Comparison of ENCODE assay signal across 18 cellular contexts in the genomic region with DNA sequence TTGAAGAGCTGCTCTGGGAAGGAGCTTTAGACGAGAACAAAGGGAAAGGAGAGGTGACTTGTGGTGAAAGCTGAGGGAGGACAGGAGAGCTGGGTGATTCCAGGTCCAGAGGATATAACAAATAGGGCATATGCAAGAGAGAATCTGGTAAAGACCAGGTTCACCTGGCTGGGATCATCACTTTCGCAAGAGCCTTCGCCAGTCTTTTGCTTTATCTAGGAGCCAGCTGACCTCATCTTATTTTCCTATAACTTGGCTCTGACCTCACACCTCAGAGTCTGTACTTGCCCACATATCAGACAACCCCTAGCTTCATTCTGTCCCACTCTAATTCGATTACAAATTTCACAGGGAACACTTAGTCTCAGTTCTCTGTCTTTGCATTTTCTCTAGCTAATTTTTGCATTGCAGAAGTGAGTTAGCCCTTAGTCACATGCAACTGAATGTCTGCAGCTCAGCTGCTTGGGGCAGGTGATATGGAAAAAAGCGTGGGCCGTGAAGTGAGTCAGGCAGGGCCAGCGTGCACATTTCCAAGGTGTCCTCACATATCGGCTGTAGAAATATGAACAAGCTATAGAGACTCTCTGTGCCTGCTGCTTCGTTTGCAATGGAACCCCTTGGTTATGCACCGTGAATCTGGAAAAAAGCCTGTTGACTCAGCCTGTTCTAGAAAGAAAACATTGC. TPM values are rescaled to one million over a fixed set of nuclear protein-coding genes. Genes with fewer than 3 reads are reported as not detected.
DNase-seq lines count a peak whose midpoint lies in the region; ATAC-seq and TF ChIP-seq lines count a peak whose summit lies in the region.
"Had no signal": no experiment of that assay in that cellular context is flagged by ENCODE, and none has a peak within 500 bp of the region (broad histone marks: within the 10 kb centered on the region; RNA-seq: fewer than 3 reads in every experiment).

No MANE protein-coding gene starts in this region.

- peak overlapping the region; percentile 49 for H3K4me3 Mint-ChIP-seq in MCF 10A (ENCODE audit: unreplicated experiment)
- H3K4me3 Mint-ChIP-seq: stimulated activated memory B cell treated with anti-CD40 and anti-IgM and Interleukin-4, amounts not matched to agents 10 μg/mL and 1 μg/mL and 100 μg/mL, for 72 hours; T-helper 1 cell treated with Interleukin-12 subunit alpha and Interleukin-12 subunit beta and Interleukin-4 antibody, amounts not matched to agents 30 μg/mL and 1 μg/mL, for 36 hours had no signal

- peak; percentile 79 for ATAC-seq in esophagus mucosa
- ATAC-seq in GM21390 (IDR thresholded peaks at IDR 0.05; ENCODE audit: unreplicated experiment): no peak
- no peak for ATAC-seq in GM18873 (IDR thresholded peaks at IDR 0.05; ENCODE audit: low FRiP score, unreplicated experiment)
- ATAC-seq in HG03521 (IDR thresholded peaks at IDR 0.05; ENCODE audit: unreplicated experiment): no peak
- ATAC-seq: stimulated activated memory B cell treated with anti-CD40 and anti-IgM and Interleukin-4, amounts not matched to agents 10 μg/mL and 1 μg/mL and 100 μg/mL, for 72 hours had no signal

- no peaks in the 10 kb centered on the region for H3K4me1 ChIP-seq in breast epithelium
- no peaks in the 10 kb centered on the region for H3K4me1 ChIP-seq in thymus (ENCODE audit: control insufficient read depth, insufficient read depth, low read length)
- H3K4me1 ChIP-seq: left ventricle myocardium inferior had no signal

- DNase-seq in MCF 10A (ENCODE audit: unreplicated experiment) (peak; percentile 90), breast epithelium (ENCODE audit: low spot score in 2 of 2) (no peak), RWPE1 (ENCODE audit: low spot score) (peak; percentile 82)
- DNase-seq: activated CD8-positive, alpha-beta memory T cell treated with anti-CD3 and anti-CD28 coated beads, Interleukin-2, amount 50 U/mL, for 48 hours; activated naive CD4-positive, alpha-beta T cell treated with Interleukin-2 at 50 U/mL for 16 hours; DMS79 treated with DMSO at 0.1 percent for 48 hours; Karpas-422; left ventricle myocardium inferior; NCI-H1436; ovary had no signal

- TF ChIP-seq CTCF in MCF 10A (IDR thresholded peaks at IDR 0.05; ENCODE audit: unreplicated experiment) (no peak), breast epithelium (IDR thresholded peaks at IDR 0.05) (no peak), RWPE1 (conservative IDR thresholded peaks at IDR 0.05; ENCODE audit: low read depth) (no peak)

- H3K36me3 Mint-ChIP-seq in MCF 10A (ENCODE audit: insufficient read depth, unreplicated experiment): no peaks in the 10 kb centered on the region
- H3K36me3 Mint-ChIP-seq: stimulated activated memory B cell treated with anti-CD40 and anti-IgM and Interleukin-4, amounts not matched to agents 10 μg/mL and 1 μg/mL and 100 μg/mL, for 72 hours had no signal

- POLR2A ChIA-PET in MCF 10A (lab: Yijun Ruan, JAX) (interaction anchor here (0.8 to 3.5 kb wide), 23 partner anchors 9 to 272 kb away, joined by 3 to 45 read pairs (median 6); a partner anchor contains a TSS), RWPE1 (lab: Yijun Ruan, JAX; ENCODE audit: low non-redundant PET) (no interaction called here)

- intact Hi-C loops in MCF 10A (cut with micrococcal nuclease): loop anchor here (2.0 kb wide), 1 partner anchor 43 kb away; no protein-coding TSS in a partner anchor
- intact Hi-C loops in breast epithelium (cut with DNase I; ENCODE audit: low total_unique reads): no loop called here

- no peaks in the 10 kb centered on the region for H3K9me3 ChIP-seq in breast epithelium
- H3K9me3 ChIP-seq in thymus (ENCODE audit: control insufficient read depth): no peaks in the 10 kb centered on the region
- H3K9me3 ChIP-seq: left ventricle myocardium inferior, ovary had no signal

- no peaks in the 10 kb centered on the region for H3K9me3 Mint-ChIP-seq in MCF 10A (ENCODE audit: unreplicated experiment)
- H3K9me3 Mint-ChIP-seq: stimulated activated memory B cell treated with anti-CD40 and anti-IgM and Interleukin-4, amounts not matched to agents 10 μg/mL and 1 μg/mL and 100 μg/mL, for 72 hours; T-helper 1 cell treated with Interleukin-12 subunit alpha and Interleukin-12 subunit beta and Interleukin-4 antibody, amounts not matched to agents 30 μg/mL and 1 μg/mL, for 36 hours had no signal

- no peak overlapping the region for H3K27ac ChIP-seq in breast epithelium
- peak overlapping the region; percentile 69 for H3K27ac ChIP-seq in RWPE1
- H3K27ac ChIP-seq in thymus (ENCODE audit: low read depth): peak overlapping the region; percentile 12
- H3K27ac ChIP-seq: left ventricle myocardium inferior, ovary had no signal

- no peaks in the 10 kb centered on the region for H3K27me3 Mint-ChIP-seq in MCF 10A (ENCODE audit: insufficient read depth, unreplicated experiment)

- H3K27me3 ChIP-seq in breast epithelium (no peaks in the 10 kb centered on the region), thymus (ENCODE audit: control insufficient read depth, insufficient read depth) (no peaks in the 10 kb centered on the region)
- H3K27me3 ChIP-seq: ovary had no signal

- H3K4me3 ChIP-seq in breast epithelium (no peak overlapping the region), thymus (ENCODE audit: low read length) (no peak overlapping the region)
- H3K4me3 ChIP-seq: left ventricle myocardium inferior, ovary had no signal

- TF ChIP-seq POLR2A in breast epithelium (IDR thresholded peaks at IDR 0.05): no peak

- H3K27ac Mint-ChIP-seq in MCF 10A (ENCODE audit: low read depth, unreplicated experiment): peak overlapping the region; percentile 90
- H3K27ac Mint-ChIP-seq: stimulated activated memory B cell treated with anti-CD40 and anti-IgM and Interleukin-4, amounts not matched to agents 10 μg/mL and 1 μg/mL and 100 μg/mL, for 72 hours; T-helper 1 cell treated with Interleukin-12 subunit alpha and Interleukin-12 subunit beta and Interleukin-4 antibody, amounts not matched to agents 30 μg/mL and 1 μg/mL, for 36 hours had no signal

- H3K36me3 ChIP-seq in breast epithelium (no peaks in the 10 kb centered on the region), thymus (ENCODE audit: control insufficient read depth, insufficient read depth) (no peaks in the 10 kb centered on the region)
- H3K36me3 ChIP-seq: left ventricle myocardium inferior, ovary had no signal

- no TSS peak for BruUV-seq in MCF 10A (replicated peaks; lab: Mats Ljungman, UMichigan)

- CTCF ChIA-PET in MCF 10A (lab: Yijun Ruan, JAX) (interaction anchor here (0.5 to 3.2 kb wide), 23 partner anchors 10 to 1552 kb away, joined by 3 to 34 read pairs (median 5); a partner anchor contains a TSS), RWPE1 (lab: Yijun Ruan, JAX) (interaction anchor here (0.6 kb wide), 2 partner anchors 209 to 226 kb away, joined by 3 to 5 read pairs; no protein-coding TSS in a partner anchor)

- H3K4me1 Mint-ChIP-seq in MCF 10A (ENCODE audit: insufficient read depth, unreplicated experiment): peaks cover 30% of the 10 kb centered on the region
- H3K4me1 Mint-ChIP-seq: stimulated activated memory B cell treated with anti-CD40 and anti-IgM and Interleukin-4, amounts not matched to agents 10 μg/mL and 1 μg/mL and 100 μg/mL, for 72 hours had no signal

- 93% methylated on average over 10 of the region's 10 CpGs for WGBS in thymus

RNA-seq across cellular contexts. Expression of a gene that starts 7.4 kb away (rescaled TPM):
- total RNA-seq in MCF 10A (2022) (0.25 and 0.56 TPM in 2 replicates), breast epithelium (under 1 TPM; 0.33 to 0.48 (median 0.44) TPM), esophagus mucosa (not detected)
- 0.50 TPM for polyA plus RNA-seq in thymus
- total RNA-seq: A673, left ventricle myocardium inferior had no signal

RNA-seq across cellular contexts. Expression of a gene that starts 43.9 kb away (rescaled TPM):
- 7.1 and 10.7 TPM in 2 replicates for total RNA-seq in MCF 10A (2022)
- total RNA-seq in breast epithelium: 100 to 1,000 TPM in 1 of 3 donors, 10 to 100 TPM in 2; 22.4 to 162 (median 35.4) TPM
- 6.6 TPM for total RNA-seq in esophagus mucosa
- 5.2 TPM for polyA plus RNA-seq in thymus

Comparison
In these comparisons a context has a peak if more than half of its experiments do, and no peak if none do; other contexts are left out.
1. DNase-seq: peak in MCF 10A (single experiment) and RWPE1 (single experiment); none in breast epithelium (0 of 2).
2. H3K27ac ChIP-seq: peak in RWPE1 (single experiment) and thymus (single experiment); none in breast epithelium (0 of 2).